14 cellular contexts compared by ENCODE assay signal in genomic region chr16:78210305-78210704, GRCh38.
DNase-seq lines count a peak whose midpoint lies in the region; ATAC-seq, FAIRE-seq and TF ChIP-seq lines count a peak whose summit lies in the region.
"Had no signal": no experiment of that assay in that cellular context is flagged by ENCODE, and none has a peak within 500 bp of the region (broad histone marks: within the 10 kb centered on the region; RNA-seq: fewer than 3 reads in every experiment).

No MANE protein-coding gene starts in this region.

- POLR2A ChIA-PET in HepG2 (lab: Yijun Ruan, JAX), result no interaction called here
- POLR2A ChIA-PET in SK-N-SH (lab: Yijun Ruan, JAX), result no interaction called here

- H3K9me3 ChIP-seq in HepG2 (ENCODE audit: low read length) (no peaks in the 10 kb centered on the region), right lobe of liver (no peaks in the 10 kb centered on the region), SK-N-SH (no peaks in the 10 kb centered on the region), gastroesophageal sphincter (no peaks in the 10 kb centered on the region)
- H3K9me3 ChIP-seq: neutrophil, vagina had no signal

- H2AFZ ChIP-seq in HepG2 (ENCODE audit: low read length) (no peak overlapping the region), SK-N-SH (ENCODE audit: low read depth) (no peak overlapping the region)

- intact Hi-C loops in HepG2 (cut with micrococcal nuclease; ENCODE audit: unreplicated experiment), result no loop called here
- intact Hi-C loops in right lobe of liver (cut with DNase I), result no loop called here

- H3K9me2 ChIP-seq in SK-N-SH, result no peaks in the 10 kb centered on the region

- no peak for DNase-seq in HepG2 (ENCODE audit: low spot score)
- DNase-seq in right lobe of liver, result no peak
- no peak for DNase-seq in SK-N-SH
- peak; percentile 84 to 91 for DNase-seq in foreskin keratinocyte
- no peak for DNase-seq in HUDEP-2 (lab: John Stamatoyannopoulos, UW; ENCODE audit: unreplicated experiment in 76 of 76)
- DNase-seq in D341Med (ENCODE audit: low spot score), result no peak
- DNase-seq: activated CD8-positive, alpha-beta T cell treated with anti-CD3 and anti-CD28 coated beads, Interleukin-2, amount 10 ng/mL, durations not matched to agents 7 days and 5 days; foreskin melanocyte; left colon; OCI-M1 had no signal

- H3K4me2 ChIP-seq in HepG2 (ENCODE audit: low read depth, low read length) (no peak overlapping the region), SK-N-SH (peak overlapping the region; percentile 53)

- no peaks in the 10 kb centered on the region for H4K20me1 ChIP-seq in HepG2 (ENCODE audit: insufficient read depth, low read length)
- H4K20me1 ChIP-seq in SK-N-SH (ENCODE audit: insufficient read depth), result no peaks in the 10 kb centered on the region

- H3K4me1 ChIP-seq in HepG2 (ENCODE audit: insufficient read depth, low read length) (peaks cover 46% of the 10 kb centered on the region), right lobe of liver (peaks cover 0 to 11% (median 5%) of the 10 kb centered on the region in 4 donors), SK-N-SH (ENCODE audit: control insufficient read depth in 1 of 2, insufficient read depth in 2 of 2, low read depth in 1 of 2, low read length in 1 of 2) (no peaks in the 10 kb centered on the region), foreskin keratinocyte (peaks cover 30% of the 10 kb centered on the region), gastroesophageal sphincter (peaks cover 0 to 14% (median 5%) of the 10 kb centered on the region in 3 donors)
- H3K4me1 ChIP-seq: vagina had no signal

- TF ChIP-seq RAD21 in HepG2 (CRISPR knock-in tag; IDR thresholded peaks at IDR 0.05) (no peak), SK-N-SH (IDR thresholded peaks at IDR 0.05; ENCODE audit: low read length) (no peak)

- CTCF ChIA-PET in HepG2 (lab: Yijun Ruan, JAX; ENCODE audit: low intra/inter-chr PET ratio, low total read pairs) (no interaction called here), SK-N-SH (lab: Yijun Ruan, JAX) (interaction anchor here (1.0 to 1.1 kb wide), 2 partner anchors 25 to 294 kb away, joined by 3 read pairs; no protein-coding TSS in a partner anchor)

- H3K27me3 ChIP-seq in HepG2 (ENCODE audit: control insufficient read depth in 1 of 2, insufficient read depth in 2 of 2, low read length in 2 of 2) (no peaks in the 10 kb centered on the region), right lobe of liver (no peaks in the 10 kb centered on the region), SK-N-SH (ENCODE audit: insufficient read depth) (no peaks in the 10 kb centered on the region), foreskin keratinocyte (no peaks in the 10 kb centered on the region), gastroesophageal sphincter (peaks cover 24% of the 10 kb centered on the region)
- H3K27me3 ChIP-seq: neutrophil, vagina had no signal

- TF ChIP-seq CTCF in HepG2 (CRISPR knock-in tag; IDR thresholded peaks at IDR 0.05) (no peak), right lobe of liver (IDR thresholded peaks at IDR 0.05) (no peak), SK-N-SH (IDR thresholded peaks at IDR 0.05) (no peak), foreskin keratinocyte (conservative IDR thresholded peaks at IDR 0.05) (peak; percentile 4), gastroesophageal sphincter (IDR thresholded peaks at IDR 0.05) (no peak)

- no peak for TF ChIP-seq EP300 in HepG2 (IDR thresholded peaks at IDR 0.05; ENCODE audit: low read depth in 2 of 2, low read length in 2 of 2)
- no peak for TF ChIP-seq EP300 in HepG2 (CRISPR knock-in tag; IDR thresholded peaks at IDR 0.05; ENCODE audit: borderline replicate concordance)
- no peak for TF ChIP-seq EP300 in SK-N-SH (IDR thresholded peaks at IDR 0.05; ENCODE audit: borderline replicate concordance in 1 of 2, low read depth in 1 of 2, low read length in 1 of 2)
- TF ChIP-seq EP300 in gastroesophageal sphincter (IDR thresholded peaks at IDR 0.05), result no peak

- no peak for ATAC-seq in HepG2
- no peak for ATAC-seq in right lobe of liver
- peak; percentile 88 for ATAC-seq in foreskin keratinocyte
- no peak for ATAC-seq in HG02610 (IDR thresholded peaks at IDR 0.05; ENCODE audit: unreplicated experiment)
- no peak for ATAC-seq in gastroesophageal sphincter
- ATAC-seq: activated CD8-positive, alpha-beta T cell treated with anti-CD3 and anti-CD28 coated beads, Interleukin-2, amount 10 ng/mL, durations not matched to agents 7 days and 5 days; left colon had no signal

- in situ Hi-C loops in HepG2 (cut with HindIII; ENCODE audit: extremely low pct_ligation_motif_present, low pct_unique_long_range_greater_than_20kb), result no loop called here

- no peaks in the 10 kb centered on the region for H3K36me3 ChIP-seq in HepG2 (replicated peaks in 1 of 2; ENCODE audit: control insufficient read depth in 1 of 2, insufficient read depth in 2 of 2, low read length in 2 of 2)
- H3K36me3 ChIP-seq in right lobe of liver, result no peaks in the 10 kb centered on the region
- H3K36me3 ChIP-seq in SK-N-SH (replicated peaks in 1 of 2; ENCODE audit: control insufficient read depth in 1 of 2, insufficient read depth in 2 of 2, low read length in 1 of 2), result no peaks in the 10 kb centered on the region
- H3K36me3 ChIP-seq in gastroesophageal sphincter, result no peaks in the 10 kb centered on the region
- H3K36me3 ChIP-seq: neutrophil, vagina had no signal

- no peak overlapping the region for H3K9ac ChIP-seq in HepG2 (ENCODE audit: insufficient read depth, low read depth, low read length)
- no peak overlapping the region for H3K9ac ChIP-seq in SK-N-SH

- H3K4me3 ChIP-seq in HepG2 (replicated peaks in 1 of 3; ENCODE audit: insufficient read depth in 1 of 3, low read depth in 2 of 3, low read length in 3 of 3) (no peak overlapping the region), right lobe of liver (no peak overlapping the region), SK-N-SH (ENCODE audit: low read depth in 2 of 2, low read length in 1 of 2) (no peak overlapping the region), gastroesophageal sphincter (no peak overlapping the region)
- H3K4me3 ChIP-seq: vagina had no signal

- no peak for TF ChIP-seq POLR2A in HepG2 (IDR thresholded peaks at IDR 0.05; ENCODE audit: insufficient read depth in 1 of 2, low read depth in 2 of 2, low read length in 2 of 2)
- TF ChIP-seq POLR2A in right lobe of liver (IDR thresholded peaks at IDR 0.05), result no peak
- TF ChIP-seq POLR2A in gastroesophageal sphincter (IDR thresholded peaks at IDR 0.05), result no peak

- H3F3A ChIP-seq in SK-N-SH (replicated peaks; ENCODE audit: insufficient read depth), result peaks cover 6% of the 10 kb centered on the region

- no TSS peak for BruUV-seq in HepG2 (replicated peaks; lab: Mats Ljungman, UMichigan)

- 88% methylated on average over 6 of the region's 6 CpGs for WGBS in HepG2 (ENCODE audit: low lambda C conversion rate)
- WGBS in right lobe of liver (ENCODE audit: insufficient coverage, low coverage, low lambda C conversion rate, missing lambda C conversion rate), result 77% methylated on average over 5 of the region's 6 CpGs
- WGBS in SK-N-SH (ENCODE audit: low lambda C conversion rate), result 53% methylated on average over 6 of the region's 6 CpGs
- WGBS in gastroesophageal sphincter (ENCODE audit: low coverage in 1 of 2), 2 donors, result 7 to 27% methylated on average over 6 of the region's 6 CpGs

- no peak for FAIRE-seq in HepG2 (lab: Jason Lieb, UNC)

- H3K27ac ChIP-seq in HepG2 (ENCODE audit: extremely low read length, insufficient read depth, low read length) (no peak overlapping the region), right lobe of liver (no peak overlapping the region), SK-N-SH (ENCODE audit: low read depth in 2 of 2, low read length in 1 of 2) (peak overlapping the region in 1 of 2 experiments; percentile 40; a peak in 1 of 4 replicates), foreskin keratinocyte (peak overlapping the region; percentile 70), gastroesophageal sphincter (no peak overlapping the region)
- H3K27ac ChIP-seq: neutrophil, vagina had no signal

- no peaks in the 10 kb centered on the region for H3K79me2 ChIP-seq in HepG2 (ENCODE audit: insufficient read depth, low read length)
- H3K79me2 ChIP-seq in SK-N-SH (ENCODE audit: insufficient read depth), result no peaks in the 10 kb centered on the region

TF ChIP-seq in HepG2, 621 proteins besides CTCF, POLR2A, EP300 and RAD21 (continues in another document):
- TF ChIP-seq SIX1 (CRISPR knock-in tag; IDR thresholded peaks at IDR 0.05; ENCODE audit: borderline replicate concordance), result 0 out of 2 replicates have a peak, but pooled peaks have one; percentile 23

TF ChIP-seq in SK-N-SH, 30 proteins besides CTCF, POLR2A, EP300 and RAD21 (continues in another document):
- TF ChIP-seq, protein P1, sequence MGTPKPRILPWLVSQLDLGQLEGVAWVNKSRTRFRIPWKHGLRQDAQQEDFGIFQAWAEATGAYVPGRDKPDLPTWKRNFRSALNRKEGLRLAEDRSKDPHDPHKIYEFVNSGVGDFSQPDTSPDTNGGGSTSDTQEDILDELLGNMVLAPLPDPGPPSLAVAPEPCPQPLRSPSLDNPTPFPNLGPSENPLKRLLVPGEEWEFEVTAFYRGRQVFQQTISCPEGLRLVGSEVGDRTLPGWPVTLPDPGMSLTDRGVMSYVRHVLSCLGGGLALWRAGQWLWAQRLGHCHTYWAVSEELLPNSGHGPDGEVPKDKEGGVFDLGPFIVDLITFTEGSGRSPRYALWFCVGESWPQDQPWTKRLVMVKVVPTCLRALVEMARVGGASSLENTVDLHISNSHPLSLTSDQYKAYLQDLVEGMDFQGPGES (IDR thresholded peaks at IDR 0.05; ENCODE audit: low read depth, low read length), result no peak
- TF ChIP-seq, protein P2, sequence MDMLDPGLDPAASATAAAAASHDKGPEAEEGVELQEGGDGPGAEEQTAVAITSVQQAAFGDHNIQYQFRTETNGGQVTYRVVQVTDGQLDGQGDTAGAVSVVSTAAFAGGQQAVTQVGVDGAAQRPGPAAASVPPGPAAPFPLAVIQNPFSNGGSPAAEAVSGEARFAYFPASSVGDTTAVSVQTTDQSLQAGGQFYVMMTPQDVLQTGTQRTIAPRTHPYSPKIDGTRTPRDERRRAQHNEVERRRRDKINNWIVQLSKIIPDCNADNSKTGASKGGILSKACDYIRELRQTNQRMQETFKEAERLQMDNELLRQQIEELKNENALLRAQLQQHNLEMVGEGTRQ (IDR thresholded peaks at IDR 0.05; ENCODE audit: borderline replicate concordance, low read depth, low read length), result no peak
- TF ChIP-seq MAX (IDR thresholded peaks at IDR 0.05; ENCODE audit: low read depth), result no peak
- TF ChIP-seq JUND (IDR thresholded peaks at IDR 0.05), result 0 out of 2 replicates have a peak, but pooled peaks have one; percentile 19
- TF ChIP-seq MXI1 (IDR thresholded peaks at IDR 0.05; ENCODE audit: low read depth, low read length), result no peak
- peak; percentile 56 for TF ChIP-seq FOSL2 (IDR thresholded peaks at IDR 0.05; ENCODE audit: borderline replicate concordance, low read depth)
- TF ChIP-seq EZH2phosphoT487 (IDR thresholded peaks at IDR 0.05; ENCODE audit: borderline replicate concordance, low read depth), result no peak
- no peak for TF ChIP-seq SMC3 (IDR thresholded peaks at IDR 0.05; ENCODE audit: low read depth, low read length)
- no peak for TF ChIP-seq RCOR1 (IDR thresholded peaks at IDR 0.05; ENCODE audit: low read length)
- TF ChIP-seq NFIC (IDR thresholded peaks at IDR 0.05; ENCODE audit: borderline replicate concordance), result no peak

Comparison
In these comparisons a context has a peak if more than half of its experiments do, and no peak if none do; other contexts are left out.
1. DNase-seq: peak in foreskin keratinocyte (2 of 2); none in HepG2 (single experiment), right lobe of liver (0 of 3), SK-N-SH (single experiment), HUDEP-2 (0 of 76) and D341Med (single experiment).
2. Of the 25 proteins assayed by ChIP-seq in both HepG2 and SK-N-SH: peak only in HepG2: none; only in SK-N-SH: FOSL2, JUND and TCF12; in both: none; in neither: 22.